Comparison of ENCODE assay signal across 1 cellular context in the genomic region with DNA sequence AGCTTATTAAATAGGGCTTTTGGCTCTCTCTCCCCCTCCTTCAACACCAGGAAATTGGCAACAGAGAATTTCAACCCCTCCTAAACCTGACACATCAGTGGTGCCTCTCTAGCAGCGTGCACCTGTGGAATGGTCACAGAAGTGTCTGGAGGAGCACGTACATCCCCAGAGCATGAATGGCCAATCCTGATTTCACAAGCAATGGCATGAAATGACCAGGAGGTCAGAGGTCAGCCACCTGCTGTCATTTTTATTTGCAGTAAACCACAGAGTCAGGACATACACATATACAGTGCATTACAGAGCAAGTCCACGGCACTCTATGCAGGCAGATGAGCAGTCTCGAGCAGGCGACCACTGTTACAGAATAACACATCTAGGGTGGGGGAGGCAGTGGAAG.
TF ChIP-seq lines count a peak whose summit lies in the region.

No MANE protein-coding gene starts in this region.

TF ChIP-seq in GM12878, 131 proteins besides CTCF, POLR2A, EP300 and RAD21 (continued from another document):
- TF ChIP-seq SMAD5 (IDR thresholded peaks at IDR 0.05; ENCODE audit: low read depth): no peak
- TF ChIP-seq, protein P1, sequence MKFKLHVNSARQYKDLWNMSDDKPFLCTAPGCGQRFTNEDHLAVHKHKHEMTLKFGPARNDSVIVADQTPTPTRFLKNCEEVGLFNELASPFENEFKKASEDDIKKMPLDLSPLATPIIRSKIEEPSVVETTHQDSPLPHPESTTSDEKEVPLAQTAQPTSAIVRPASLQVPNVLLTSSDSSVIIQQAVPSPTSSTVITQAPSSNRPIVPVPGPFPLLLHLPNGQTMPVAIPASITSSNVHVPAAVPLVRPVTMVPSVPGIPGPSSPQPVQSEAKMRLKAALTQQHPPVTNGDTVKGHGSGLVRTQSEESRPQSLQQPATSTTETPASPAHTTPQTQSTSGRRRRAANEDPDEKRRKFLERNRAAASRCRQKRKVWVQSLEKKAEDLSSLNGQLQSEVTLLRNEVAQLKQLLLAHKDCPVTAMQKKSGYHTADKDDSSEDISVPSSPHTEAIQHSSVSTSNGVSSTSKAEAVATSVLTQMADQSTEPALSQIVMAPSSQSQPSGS (IDR thresholded peaks at IDR 0.05; ENCODE audit: low read length): no peak
